Comparison of ENCODE assay signal across 15 cellular contexts in the genomic region with DNA sequence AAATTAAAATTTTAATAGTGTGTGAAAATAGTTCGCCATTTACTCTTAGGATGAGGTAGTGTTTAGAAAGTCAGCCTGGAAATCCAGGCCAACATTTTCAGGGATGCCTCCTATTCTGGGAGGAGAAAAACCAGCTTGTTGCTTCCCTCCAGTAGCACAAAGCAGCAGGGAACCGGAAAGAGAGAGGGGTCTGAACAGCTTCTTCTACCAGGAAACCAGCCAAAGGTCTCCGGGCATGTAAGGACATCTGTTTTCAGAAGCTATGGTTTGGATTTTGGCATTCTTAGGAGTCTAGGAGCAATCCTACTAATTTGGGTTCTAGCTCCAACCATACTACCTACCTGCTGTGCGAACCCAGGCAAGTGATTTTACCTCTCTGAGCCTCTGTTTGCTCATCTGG.
"Had no signal": no experiment of that assay in that cellular context is flagged by ENCODE, and none has a peak within 500 bp of the region (broad histone marks: within the 10 kb centered on the region; RNA-seq: fewer than 3 reads in every experiment).

No MANE protein-coding gene starts in this region.

- H3K36me3 ChIP-seq: cardiac muscle cell, gastrocnemius medialis had no signal

- H3K9me3 ChIP-seq: gastrocnemius medialis had no signal

- H3K4me3 ChIP-seq: cardiac muscle cell, gastrocnemius medialis had no signal

- DNase-seq: activated CD4-positive, CD25-positive, alpha-beta regulatory T cell; activated CD8-positive, alpha-beta memory T cell treated with anti-CD3 and anti-CD28 coated beads, Interleukin-2, amount 10 ng/mL, durations not matched to agents 7 days and 5 days; activated gamma-delta T cell treated with Interleukin-2 at 50 U/mL for 16 hours; activated naive CD8-positive, alpha-beta T cell treated with anti-CD3 and anti-CD28 coated beads, Interleukin-2, amount 10 ng/mL, durations not matched to agents 7 days and 5 days; activated T-cell treated with anti-CD3 and anti-CD28 coated beads, Interleukin-2, amount 50 U/mL, for 48 hours; aorta; effector memory CD8-positive, alpha-beta T cell; gastrocnemius medialis; hippocampal formation; mammary epithelial cell; occipital lobe; SHP77 treated with DMSO at 0.1 percent for 48 hours; T-helper 17 cell had no signal

- ATAC-seq: activated CD8-positive, alpha-beta memory T cell treated with anti-CD3 and anti-CD28 coated beads, Interleukin-2, amount 10 ng/mL, durations not matched to agents 7 days and 5 days; effector memory CD8-positive, alpha-beta T cell; gastrocnemius medialis; T-helper 17 cell had no signal

- H3K27me3 ChIP-seq: cardiac muscle cell, gastrocnemius medialis had no signal

- H3K27ac ChIP-seq: cardiac muscle cell, epithelial cell of prostate had no signal
